2 cellular contexts compared by ENCODE assay signal in the genomic region with DNA sequence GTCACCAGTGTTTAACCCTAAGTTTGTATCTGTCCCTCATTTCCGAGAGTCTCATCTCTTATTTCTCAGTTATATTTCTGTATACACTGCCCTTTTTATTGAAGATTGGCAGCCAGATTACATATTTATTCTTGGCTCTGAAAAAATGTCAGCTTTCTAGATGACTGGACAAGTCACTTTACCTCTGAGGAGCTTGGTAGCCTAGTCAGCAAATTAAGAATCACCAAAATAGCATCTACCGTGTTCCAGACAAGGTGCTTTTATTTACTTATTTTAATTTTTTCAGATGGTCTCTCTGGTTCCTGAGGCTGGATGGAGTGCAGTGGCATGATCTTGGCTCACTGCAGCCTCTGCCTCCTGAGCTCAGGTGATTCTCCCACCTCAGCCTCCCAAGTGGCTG.
TF ChIP-seq lines count a peak whose summit lies in the region.

No MANE protein-coding gene starts in this region.

TF ChIP-seq in A549, 52 proteins besides CTCF, POLR2A, EP300 and RAD21:
- TF ChIP-seq GATA3 (IDR thresholded peaks at IDR 0.05; ENCODE audit: borderline replicate concordance) (no peak), JUN (IDR thresholded peaks at IDR 0.05) (no peak), E2F6 (IDR thresholded peaks at IDR 0.05; ENCODE audit: borderline replicate concordance, low read depth) (no peak), MAFK (IDR thresholded peaks at IDR 0.05; ENCODE audit: partially characterized antibody) (peak; percentile 55), CHD2 (IDR thresholded peaks at IDR 0.05; ENCODE audit: low read length, partially characterized antibody) (no peak)
TF ChIP-seq in A549: peak in this region for 1.

TF ChIP-seq in GM23338, 12 proteins besides CTCF, POLR2A, EP300 and RAD21:
- no peak for TF ChIP-seq REST (IDR thresholded peaks at IDR 0.05; ENCODE audit: unreplicated experiment)
- no peak for TF ChIP-seq NANOG (IDR thresholded peaks at IDR 0.05; ENCODE audit: borderline replicate concordance)
- TF ChIP-seq JUNB (IDR thresholded peaks at IDR 0.05; ENCODE audit: unreplicated experiment), result no peak
- no peak for TF ChIP-seq ZNF114 (CRISPR knock-in tag; IDR thresholded peaks at IDR 0.05)
- TF ChIP-seq EZH2phosphoT487 (IDR thresholded peaks at IDR 0.05; ENCODE audit: unreplicated experiment), result no peak
- TF ChIP-seq STAT1 (IDR thresholded peaks at IDR 0.05; ENCODE audit: unreplicated experiment), result no peak
- no peak for TF ChIP-seq ZNF331 (CRISPR knock-in tag; IDR thresholded peaks at IDR 0.05; ENCODE audit: low read depth)
- TF ChIP-seq EZH2 (IDR thresholded peaks at IDR 0.05; ENCODE audit: low read depth, unreplicated experiment), result no peak
- no peak for TF ChIP-seq CREB1 (CRISPR knock-in tag; IDR thresholded peaks at IDR 0.05; ENCODE audit: low read depth)
- no peak for TF ChIP-seq POLR2AphosphoS5 (IDR thresholded peaks at IDR 0.05; ENCODE audit: low read depth)
- no peak for TF ChIP-seq ETS1 (IDR thresholded peaks at IDR 0.05)
TF ChIP-seq in GM23338: peak in this region for 0.
